Comparison of ENCODE assay signal across 2 cellular contexts in genomic region chr1:201309420-201309819, GRCh38.
TF ChIP-seq lines count a peak whose summit lies in the region.

No MANE protein-coding gene starts in this region.

TF ChIP-seq in HEK293, 187 proteins besides CTCF, POLR2A, EP300 and RAD21 (continued from another document and continues in another):
- no peak for TF ChIP-seq HOXD13 (CRISPR knock-in tag; IDR thresholded peaks at IDR 0.05; ENCODE audit: borderline replicate concordance)
- no peak for TF ChIP-seq GFI1B (tag by site-specific recombination; IDR thresholded peaks at IDR 0.05)
- no peak for TF ChIP-seq ZNF76 (tag by site-specific recombination; IDR thresholded peaks at IDR 0.05; ENCODE audit: borderline replicate concordance, low read depth)
- TF ChIP-seq ZNF561 (tag by site-specific recombination; IDR thresholded peaks at IDR 0.05; ENCODE audit: borderline replicate concordance), result 0 out of 2 replicates have a peak, but pooled peaks have one; percentile 46
- no peak for TF ChIP-seq ZNF785 (tag by site-specific recombination; IDR thresholded peaks at IDR 0.05)
- no peak for TF ChIP-seq ZNF707 (tag by site-specific recombination; IDR thresholded peaks at IDR 0.05)
- TF ChIP-seq PRDM10 (tag by site-specific recombination; IDR thresholded peaks at IDR 0.05), result no peak
- TF ChIP-seq ZNF791 (tag by site-specific recombination; IDR thresholded peaks at IDR 0.05), result no peak
- TF ChIP-seq ZFHX2 (tag by site-specific recombination; conservative IDR thresholded peaks at IDR 0.05), result peak; percentile 66
- TF ChIP-seq, protein P1, sequence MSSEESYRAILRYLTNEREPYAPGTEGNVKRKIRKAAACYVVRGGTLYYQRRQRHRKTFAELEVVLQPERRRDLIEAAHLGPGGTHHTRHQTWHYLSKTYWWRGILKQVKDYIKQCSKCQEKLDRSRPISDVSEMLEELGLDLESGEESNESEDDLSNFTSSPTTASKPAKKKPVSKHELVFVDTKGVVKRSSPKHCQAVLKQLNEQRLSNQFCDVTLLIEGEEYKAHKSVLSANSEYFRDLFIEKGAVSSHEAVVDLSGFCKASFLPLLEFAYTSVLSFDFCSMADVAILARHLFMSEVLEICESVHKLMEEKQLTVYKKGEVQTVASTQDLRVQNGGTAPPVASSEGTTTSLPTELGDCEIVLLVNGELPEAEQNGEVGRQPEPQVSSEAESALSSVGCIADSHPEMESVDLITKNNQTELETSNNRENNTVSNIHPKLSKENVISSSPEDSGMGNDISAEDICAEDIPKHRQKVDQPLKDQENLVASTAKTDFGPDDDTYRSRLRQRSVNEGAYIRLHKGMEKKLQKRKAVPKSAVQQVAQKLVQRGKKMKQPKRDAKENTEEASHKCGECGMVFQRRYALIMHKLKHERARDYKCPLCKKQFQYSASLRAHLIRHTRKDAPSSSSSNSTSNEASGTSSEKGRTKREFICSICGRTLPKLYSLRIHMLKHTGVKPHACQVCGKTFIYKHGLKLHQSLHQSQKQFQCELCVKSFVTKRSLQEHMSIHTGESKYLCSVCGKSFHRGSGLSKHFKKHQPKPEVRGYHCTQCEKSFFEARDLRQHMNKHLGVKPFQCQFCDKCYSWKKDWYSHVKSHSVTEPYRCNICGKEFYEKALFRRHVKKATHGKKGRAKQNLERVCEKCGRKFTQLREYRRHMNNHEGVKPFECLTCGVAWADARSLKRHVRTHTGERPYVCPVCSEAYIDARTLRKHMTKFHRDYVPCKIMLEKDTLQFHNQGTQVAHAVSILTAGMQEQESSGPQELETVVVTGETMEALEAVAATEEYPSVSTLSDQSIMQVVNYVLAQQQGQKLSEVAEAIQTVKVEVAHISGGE (tag by site-specific recombination; conservative IDR thresholded peaks at IDR 0.05; ENCODE audit: low read depth), result no peak
- TF ChIP-seq AEBP2 (tag by site-specific recombination; IDR thresholded peaks at IDR 0.05; ENCODE audit: borderline replicate concordance), result no peak
- TF ChIP-seq HOXA7 (CRISPR knock-in tag; IDR thresholded peaks at IDR 0.05; ENCODE audit: borderline replicate concordance), result no peak
- peak; percentile 55; the same call in 1 of the 2 replicates for TF ChIP-seq ZEB2 (tag by site-specific recombination; IDR thresholded peaks at IDR 0.05)
- TF ChIP-seq ZSCAN23 (tag by site-specific recombination; IDR thresholded peaks at IDR 0.05), result no peak
- no peak for TF ChIP-seq ZNF501 (tag by site-specific recombination; IDR thresholded peaks at IDR 0.05)
- no peak for TF ChIP-seq ZNF580 (tag by site-specific recombination; IDR thresholded peaks at IDR 0.05)
- TF ChIP-seq EGR2 (tag by site-specific recombination; IDR thresholded peaks at IDR 0.05; ENCODE audit: low read depth), result peak; percentile 66
- TF ChIP-seq, protein P2, sequence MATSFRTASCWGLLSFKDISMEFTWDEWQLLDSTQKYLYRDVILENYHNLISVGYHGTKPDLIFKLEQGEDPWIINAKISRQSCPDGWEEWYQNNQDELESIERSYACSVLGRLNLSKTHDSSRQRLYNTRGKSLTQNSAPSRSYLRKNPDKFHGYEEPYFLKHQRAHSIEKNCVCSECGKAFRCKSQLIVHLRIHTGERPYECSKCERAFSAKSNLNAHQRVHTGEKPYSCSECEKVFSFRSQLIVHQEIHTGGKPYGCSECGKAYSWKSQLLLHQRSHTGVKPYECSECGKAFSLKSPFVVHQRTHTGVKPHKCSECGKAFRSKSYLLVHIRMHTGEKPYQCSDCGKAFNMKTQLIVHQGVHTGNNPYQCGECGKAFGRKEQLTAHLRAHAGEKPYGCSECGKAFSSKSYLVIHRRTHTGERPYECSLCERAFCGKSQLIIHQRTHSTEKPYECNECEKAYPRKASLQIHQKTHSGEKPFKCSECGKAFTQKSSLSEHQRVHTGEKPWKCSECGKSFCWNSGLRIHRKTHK (tag by site-specific recombination; IDR thresholded peaks at IDR 0.05), result no peak

TF ChIP-seq in H1, 55 proteins besides CTCF, POLR2A, EP300 and RAD21 (continued from another document):
- TF ChIP-seq USF2 (IDR thresholded peaks at IDR 0.05; ENCODE audit: low read length), result peak; percentile 37; the same call in 1 of the 2 replicates
- no peak for TF ChIP-seq JUND (IDR thresholded peaks at IDR 0.05; ENCODE audit: low read length)
- TF ChIP-seq E2F6 (IDR thresholded peaks at IDR 0.05), result peak; percentile 98
- 0 out of 2 replicates have a peak, but pooled peaks have one; percentile 21 for TF ChIP-seq CEBPB (IDR thresholded peaks at IDR 0.05; ENCODE audit: low read depth, low read length)
- no peak for TF ChIP-seq RFX5 (IDR thresholded peaks at IDR 0.05; ENCODE audit: borderline replicate concordance, low read depth, low read length)
- no peak for TF ChIP-seq CBX8 (IDR thresholded peaks at IDR 0.05; ENCODE audit: borderline replicate concordance, low read depth, low read length)
- TF ChIP-seq, protein P3, sequence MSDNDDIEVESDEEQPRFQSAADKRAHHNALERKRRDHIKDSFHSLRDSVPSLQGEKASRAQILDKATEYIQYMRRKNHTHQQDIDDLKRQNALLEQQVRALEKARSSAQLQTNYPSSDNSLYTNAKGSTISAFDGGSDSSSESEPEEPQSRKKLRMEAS (IDR thresholded peaks at IDR 0.05), result peak; percentile 99
TF ChIP-seq in H1: peak in this region for 4.
